21 cellular contexts compared by ENCODE assay signal in genomic region chr4:25532579-25532978, GRCh38.
A peak's percentile ranks its signal among the peaks of the same experiment; 100 is the strongest.
DNase-seq lines count a peak whose midpoint lies in the region; ATAC-seq, FAIRE-seq and TF ChIP-seq lines count a peak whose summit lies in the region.
"Had no signal": no experiment of that assay in that cellular context is flagged by ENCODE, and none has a peak within 500 bp of the region (broad histone marks: within the 10 kb centered on the region; RNA-seq: fewer than 3 reads in every experiment).

No MANE protein-coding gene starts in this region.

- no peak for TF ChIP-seq EP300 in GM12878 (IDR thresholded peaks at IDR 0.05; ENCODE audit: borderline replicate concordance in 1 of 2, control insufficient read depth in 1 of 2, low read depth in 2 of 2, low read length in 2 of 2)

- peak; percentile 66 to 93 for ATAC-seq in activated naive CD4-positive, alpha-beta T cell treated with anti-CD3 and anti-CD28 coated beads, Interleukin-2, amount 50 U/mL, for 72 hours
- ATAC-seq in HG02642 (IDR thresholded peaks at IDR 0.05; ENCODE audit: poor library complexity, unreplicated experiment) (peak; percentile 46), GM12878 (no peak), HG02970 (IDR thresholded peaks at IDR 0.05; ENCODE audit: low FRiP score, unreplicated experiment) (no peak)
- peak; percentile 84 for ATAC-seq in stimulated activated effector memory CD8-positive, alpha-beta T cell treated with anti-CD3 and anti-CD28 coated beads, Interleukin-12 subunit alpha, Interleukin-12 subunit beta, amount 100 ng/mL, for 72 hours
- ATAC-seq in naive thymus-derived CD4-positive, alpha-beta T cell, result no peak
- ATAC-seq: HCT116 had no signal

- no peak for DNase-seq in activated naive CD4-positive, alpha-beta T cell treated with anti-CD3 and anti-CD28 coated beads, Interleukin-2, amount 50 U/mL, for 72 hours (ENCODE audit: low spot score in 2 of 2)
- no peak for DNase-seq in activated naive CD4-positive, alpha-beta T cell treated with Interleukin-2 at 50 U/mL for 16 hours
- DNase-seq in GM12878 (ENCODE audit: low read depth, low spot score), result no peak
- DNase-seq in stimulated activated effector memory CD8-positive, alpha-beta T cell treated with anti-CD3 and anti-CD28 coated beads, Interleukin-12 subunit alpha, Interleukin-12 subunit beta, amount 100 ng/mL, for 72 hours (ENCODE audit: low spot score in 2 of 2), result no peak
- no peak for DNase-seq in naive thymus-derived CD4-positive, alpha-beta T cell
- DNase-seq: C1 segment of cervical spinal cord; CD8-positive, alpha-beta memory T cell; DMS53; GOT3; Karpas-422; MG63; NCI-H1048; NCI-H1436; NCI-H1930; NCI-H345; NCI-H526; PC-9 had no signal

- H3K4me1 Mint-ChIP-seq in stimulated activated effector memory CD8-positive, alpha-beta T cell treated with anti-CD3 and anti-CD28 coated beads, Interleukin-12 subunit alpha, Interleukin-12 subunit beta, amount 100 ng/mL, for 72 hours, result no peaks in the 10 kb centered on the region
- peaks cover 0 to 2% (median 0%) of the 10 kb centered on the region in 7 donors for H3K4me1 Mint-ChIP-seq in naive thymus-derived CD4-positive, alpha-beta T cell
- H3K4me1 Mint-ChIP-seq: CD8-positive, alpha-beta memory T cell had no signal

- no peak for FAIRE-seq in GM12878 (lab: Jason Lieb, UNC)

- H3K79me2 ChIP-seq in GM12878 (ENCODE audit: control insufficient read depth, insufficient read depth, low read length), result no peaks in the 10 kb centered on the region

- H2AFZ ChIP-seq in GM12878 (ENCODE audit: control insufficient read depth, low read depth, low read length), result no peak overlapping the region
- H2AFZ ChIP-seq: PC-9 had no signal

- no peak for TF ChIP-seq CTCF in GM12878 (IDR thresholded peaks at IDR 0.05 in 2 of 3, conservative IDR thresholded peaks at IDR 0.05 in 1 of 3; ENCODE audit: control insufficient read depth in 2 of 3, extremely low read depth in 1 of 3, insufficient read depth in 1 of 3, low read depth in 3 of 3, low read length in 3 of 3)

- no peak overlapping the region for H3K4me3 Mint-ChIP-seq in stimulated activated effector memory CD8-positive, alpha-beta T cell treated with anti-CD3 and anti-CD28 coated beads, Interleukin-12 subunit alpha, Interleukin-12 subunit beta, amount 100 ng/mL, for 72 hours
- H3K4me3 Mint-ChIP-seq in naive thymus-derived CD4-positive, alpha-beta T cell, result no peak overlapping the region
- H3K4me3 Mint-ChIP-seq: CD8-positive, alpha-beta memory T cell; IgD-negative memory B cell had no signal

- H3K27ac ChIP-seq in GM12878 (ENCODE audit: control insufficient read depth, insufficient read depth), result no peak overlapping the region
- H3K27ac ChIP-seq in naive thymus-derived CD4-positive, alpha-beta T cell (ENCODE audit: low read depth, low read length), result no peak overlapping the region
- H3K27ac ChIP-seq: PC-9 had no signal

- H3K9me3 ChIP-seq in GM12878 (replicated peaks; ENCODE audit: control insufficient read depth, insufficient read depth, low read length), result no peaks in the 10 kb centered on the region
- no peaks in the 10 kb centered on the region for H3K9me3 ChIP-seq in naive thymus-derived CD4-positive, alpha-beta T cell (ENCODE audit: control insufficient read depth in 2 of 3, low read length in 3 of 3)
- H3K9me3 ChIP-seq: MG63 had no signal

- no peak for TF ChIP-seq RAD21 in GM12878 (IDR thresholded peaks at IDR 0.05; ENCODE audit: insufficient read depth, low read depth, low read length)

- no peak for TF ChIP-seq POLR2A in GM12878 (IDR thresholded peaks at IDR 0.05; ENCODE audit: low read depth, low read length)

- POLR2A ChIA-PET in GM12878 (lab: Charles Lee), result no interaction called here
- POLR2A ChIA-PET in naive thymus-derived CD4-positive, alpha-beta T cell (lab: Charles Lee), result no interaction called here

- H4K20me1 ChIP-seq in GM12878 (ENCODE audit: control insufficient read depth, insufficient read depth), result no peaks in the 10 kb centered on the region

- no peak overlapping the region for H3K4me2 ChIP-seq in GM12878 (ENCODE audit: control insufficient read depth, insufficient read depth)
- H3K4me2 ChIP-seq: PC-9 had no signal

- CTCF ChIA-PET in GM12878 (lab: Yijun Ruan, JAX), result no interaction called here
- CTCF ChIA-PET in naive thymus-derived CD4-positive, alpha-beta T cell (lab: Charles Lee), result no interaction called here

- intact Hi-C loops in GM12878 (cut with micrococcal nuclease; ENCODE audit: unreplicated experiment), result no loop called here
- intact Hi-C loops in naive thymus-derived CD4-positive, alpha-beta T cell (cut with micrococcal nuclease), result no loop called here

- H3K4me3 ChIP-seq in GM12878, result no peak overlapping the region
- no peak overlapping the region for H3K4me3 ChIP-seq in naive thymus-derived CD4-positive, alpha-beta T cell (ENCODE audit: low read length)
- H3K4me3 ChIP-seq: MG63, PC-9 had no signal

- RAD21 ChIA-PET in GM12878 (lab: Charles Lee; ENCODE audit: unreplicated experiment), result no interaction called here

- no peaks in the 10 kb centered on the region for H3K27me3 ChIP-seq in GM12878 (replicated peaks in 1 of 2; ENCODE audit: control insufficient read depth in 2 of 2, insufficient read depth in 2 of 2, low read length in 1 of 2)
- H3K27me3 ChIP-seq in naive thymus-derived CD4-positive, alpha-beta T cell (ENCODE audit: control insufficient read depth in 2 of 2, insufficient read depth in 2 of 2, low read length in 2 of 2), result no peaks in the 10 kb centered on the region
- H3K27me3 ChIP-seq: MG63 had no signal

- no peak overlapping the region for H3K9ac ChIP-seq in GM12878 (ENCODE audit: control insufficient read depth, insufficient read depth, low read length)

- no peak overlapping the region for H3K27ac Mint-ChIP-seq in activated naive CD4-positive, alpha-beta T cell treated with anti-CD3 and anti-CD28 coated beads, Interleukin-2, amount 50 U/mL, for 72 hours
- H3K27ac Mint-ChIP-seq in stimulated activated effector memory CD8-positive, alpha-beta T cell treated with anti-CD3 and anti-CD28 coated beads, Interleukin-12 subunit alpha, Interleukin-12 subunit beta, amount 100 ng/mL, for 72 hours, result no peak overlapping the region
- H3K27ac Mint-ChIP-seq in naive thymus-derived CD4-positive, alpha-beta T cell, result no peak overlapping the region
- H3K27ac Mint-ChIP-seq: IgD-negative memory B cell had no signal

- no peaks in the 10 kb centered on the region for H3K4me1 ChIP-seq in GM12878 (ENCODE audit: control insufficient read depth, insufficient read depth, low read length)
- no peaks in the 10 kb centered on the region for H3K4me1 ChIP-seq in naive thymus-derived CD4-positive, alpha-beta T cell (ENCODE audit: control insufficient read depth in 2 of 2, insufficient read depth in 2 of 2, low read length in 2 of 2)

- peaks cover 0 to 4% of the 10 kb centered on the region in 2 donors for H3K9me3 Mint-ChIP-seq in activated naive CD4-positive, alpha-beta T cell treated with anti-CD3 and anti-CD28 coated beads, Interleukin-2, amount 50 U/mL, for 72 hours
- H3K9me3 Mint-ChIP-seq in stimulated activated effector memory CD8-positive, alpha-beta T cell treated with anti-CD3 and anti-CD28 coated beads, Interleukin-12 subunit alpha, Interleukin-12 subunit beta, amount 100 ng/mL, for 72 hours, result peaks cover 3% of the 10 kb centered on the region
- peaks cover 0 to 7% (median 0%) of the 10 kb centered on the region in 11 donors for H3K9me3 Mint-ChIP-seq in naive thymus-derived CD4-positive, alpha-beta T cell
- H3K9me3 Mint-ChIP-seq: CD8-positive, alpha-beta memory T cell had no signal

- H3K27me3 Mint-ChIP-seq in naive thymus-derived CD4-positive, alpha-beta T cell, result peaks cover 2 to 25% (median 19%) of the 10 kb centered on the region in 5 donors

- in situ Hi-C loops in GM12878 (cut with MboI), result no loop called here

- 19% methylated on average over 4 of the region's 4 CpGs for WGBS in GM12878 (ENCODE audit: insufficient coverage, insufficient replicate concordance, low lambda C conversion rate, missing lambda C conversion rate)

- BruUV-seq in GM12878 (replicated peaks; lab: Mats Ljungman, UMichigan), result no TSS peak

- H3K36me3 ChIP-seq in GM12878 (ENCODE audit: control insufficient read depth in 2 of 2, insufficient read depth in 2 of 2, low read length in 1 of 2), result no peaks in the 10 kb centered on the region
- H3K36me3 ChIP-seq in naive thymus-derived CD4-positive, alpha-beta T cell (ENCODE audit: control insufficient read depth in 2 of 3, insufficient read depth in 3 of 3, low read length in 3 of 3), result no peaks in the 10 kb centered on the region
- H3K36me3 ChIP-seq: MG63 had no signal

- H3K36me3 Mint-ChIP-seq in activated naive CD4-positive, alpha-beta T cell treated with anti-CD3 and anti-CD28 coated beads, Interleukin-2, amount 50 U/mL, for 72 hours, result no peaks in the 10 kb centered on the region
- no peaks in the 10 kb centered on the region for H3K36me3 Mint-ChIP-seq in stimulated activated effector memory CD8-positive, alpha-beta T cell treated with anti-CD3 and anti-CD28 coated beads, Interleukin-12 subunit alpha, Interleukin-12 subunit beta, amount 100 ng/mL, for 72 hours
- no peaks in the 10 kb centered on the region for H3K36me3 Mint-ChIP-seq in naive thymus-derived CD4-positive, alpha-beta T cell
- H3K36me3 Mint-ChIP-seq: CD8-positive, alpha-beta memory T cell had no signal

- SMC1A ChIA-PET in GM12878 (lab: Charles Lee; ENCODE audit: uncharacterized antibody, unreplicated experiment), result no interaction called here

TF ChIP-seq in GM12878, 131 proteins besides CTCF, POLR2A, EP300 and RAD21 (continues in another document):
- no peak for TF ChIP-seq RBBP5 (conservative IDR thresholded peaks at IDR 0.05)
- TF ChIP-seq JUNB (IDR thresholded peaks at IDR 0.05), result peak; percentile 40; the same call in 1 of the 2 replicates
- no peak for TF ChIP-seq SREBF1 (IDR thresholded peaks at IDR 0.05; ENCODE audit: low read length)
- TF ChIP-seq CBFB (IDR thresholded peaks at IDR 0.05; ENCODE audit: low read depth), result no peak

Comparison
In these comparisons a context has a peak if more than half of its experiments do, and no peak if none do; other contexts are left out.
1. ATAC-seq: peak in activated naive CD4-positive, alpha-beta T cell treated with anti-CD3 and anti-CD28 coated beads, Interleukin-2, amount 50 U/mL, for 72 hours (2 of 2), HG02642 (single experiment) and stimulated activated effector memory CD8-positive, alpha-beta T cell treated with anti-CD3 and anti-CD28 coated beads, Interleukin-12 subunit alpha, Interleukin-12 subunit beta, amount 100 ng/mL, for 72 hours (single experiment); none in GM12878 (single experiment), naive thymus-derived CD4-positive, alpha-beta T cell (single experiment) and HG02970 (single experiment).